In genomic region chr11:134503596-134503995, GRCh38 we compare ENCODE assay signal across 23 cellular contexts.
A peak's percentile ranks its signal among the peaks of the same experiment; 100 is the strongest.
DNase-seq lines count a peak whose midpoint lies in the region; ATAC-seq and TF ChIP-seq lines count a peak whose summit lies in the region.
"Had no signal": no experiment of that assay in that cellular context is flagged by ENCODE, and none has a peak within 500 bp of the region (broad histone marks: within the 10 kb centered on the region; RNA-seq: fewer than 3 reads in every experiment).

No MANE protein-coding gene starts in this region.

- DNase-seq in activated naive CD8-positive, alpha-beta T cell treated with anti-CD3 and anti-CD28 coated beads, Interleukin-2, amount 10 ng/mL, durations not matched to agents 7 days and 5 days, result peak; percentile 8
- no peak for DNase-seq in activated naive CD8-positive, alpha-beta T cell treated with anti-CD3 and anti-CD28 coated beads for 36 hours
- DNase-seq in endodermal cell (peak; percentile 44), mesenteric fat pad (ENCODE audit: low spot score) (peak; percentile 82), ureter (ENCODE audit: low spot score) (peak; percentile 32)
- DNase-seq in activated naive CD4-positive, alpha-beta T cell (lab: John Stamatoyannopoulos, UW), result no peak
- DNase-seq: BE2C; CD4-positive, CD25-positive, alpha-beta regulatory T cell; HFFc6; KG1; NCI-H1092; NCI-H1436; NCI-H187 treated with DMSO at 0.1 percent for 48 hours; NCI-H2107; NCI-H2227 treated with DMSO at 0.1 percent for 48 hours; NCI-H510A; NCI-H748 treated with DMSO at 0.1 percent for 48 hours; PC-9 had no signal

- no peaks in the 10 kb centered on the region for H3K4me1 Mint-ChIP-seq in activated naive CD8-positive, alpha-beta T cell treated with anti-CD3 and anti-CD28 coated beads, Interleukin-2, amount 10 ng/mL, durations not matched to agents 7 days and 5 days
- H3K4me1 Mint-ChIP-seq in activated naive CD8-positive, alpha-beta T cell treated with anti-CD3 and anti-CD28 coated beads for 36 hours, result no peaks in the 10 kb centered on the region
- peaks cover 8% of the 10 kb centered on the region for H3K4me1 Mint-ChIP-seq in endodermal cell

- no peak overlapping the region for H3K4me3 Mint-ChIP-seq in activated naive CD8-positive, alpha-beta T cell treated with anti-CD3 and anti-CD28 coated beads, Interleukin-2, amount 10 ng/mL, durations not matched to agents 7 days and 5 days
- no peak overlapping the region for H3K4me3 Mint-ChIP-seq in activated naive CD8-positive, alpha-beta T cell treated with anti-CD3 and anti-CD28 coated beads for 36 hours
- H3K4me3 Mint-ChIP-seq in endodermal cell, result no peak overlapping the region
- H3K4me3 Mint-ChIP-seq: CD4-positive, CD25-positive, alpha-beta regulatory T cell; HFFc6 had no signal

- TF ChIP-seq CTCF in endodermal cell (conservative IDR thresholded peaks at IDR 0.05), result no peak

- H3K4me3 ChIP-seq in endodermal cell (ENCODE audit: low read length), result no peak overlapping the region
- H3K4me3 ChIP-seq: A549, PC-9 had no signal

- no peaks in the 10 kb centered on the region for H3K9me3 Mint-ChIP-seq in activated naive CD8-positive, alpha-beta T cell treated with anti-CD3 and anti-CD28 coated beads, Interleukin-2, amount 10 ng/mL, durations not matched to agents 7 days and 5 days
- no peaks in the 10 kb centered on the region for H3K9me3 Mint-ChIP-seq in activated naive CD8-positive, alpha-beta T cell treated with anti-CD3 and anti-CD28 coated beads for 36 hours
- H3K9me3 Mint-ChIP-seq in endodermal cell, result no peaks in the 10 kb centered on the region
- H3K9me3 Mint-ChIP-seq: CD4-positive, CD25-positive, alpha-beta regulatory T cell; H9 had no signal

- no peak overlapping the region for H3K27ac ChIP-seq in endodermal cell (ENCODE audit: low read depth, low read length)
- H3K27ac ChIP-seq: A549, PC-9, RWPE1 had no signal

- WGBS in endodermal cell (ENCODE audit: insufficient coverage in 1 of 2, insufficient read length in 1 of 2), 2 experiments, result 92 to 95% methylated on average over 11 to 16 of the region's 16 CpGs

- H3K4me1 ChIP-seq in endodermal cell (ENCODE audit: control insufficient read depth, insufficient read depth, low read length), result no peaks in the 10 kb centered on the region
- H3K4me1 ChIP-seq: A549, BE2C had no signal

- no peaks in the 10 kb centered on the region for H3K36me3 ChIP-seq in endodermal cell (ENCODE audit: control insufficient read depth, insufficient read depth, low read length)
- H3K36me3 ChIP-seq: BE2C had no signal

- H3K9ac ChIP-seq in endodermal cell (ENCODE audit: extremely low read depth, low read length, poor library complexity, severe bottlenecking), result no peak overlapping the region

- H3K9me3 ChIP-seq in endodermal cell (ENCODE audit: control insufficient read depth, low read length), result no peaks in the 10 kb centered on the region
- H3K9me3 ChIP-seq: A549, BE2C had no signal

- H3K27me3 Mint-ChIP-seq in activated naive CD8-positive, alpha-beta T cell treated with anti-CD3 and anti-CD28 coated beads, Interleukin-2, amount 10 ng/mL, durations not matched to agents 7 days and 5 days, result peaks cover 8% of the 10 kb centered on the region
- H3K27me3 Mint-ChIP-seq in activated naive CD8-positive, alpha-beta T cell treated with anti-CD3 and anti-CD28 coated beads for 36 hours, result peaks cover 17% of the 10 kb centered on the region
- H3K27me3 Mint-ChIP-seq in endodermal cell (ENCODE audit: insufficient read depth), result peaks cover 49% of the 10 kb centered on the region
- H3K27me3 Mint-ChIP-seq: CD4-positive, CD25-positive, alpha-beta regulatory T cell had no signal

- H3K27me3 ChIP-seq in endodermal cell (ENCODE audit: control insufficient read depth, insufficient read depth, low read length, poor library complexity, severe bottlenecking), result no peaks in the 10 kb centered on the region

- ATAC-seq in activated naive CD8-positive, alpha-beta T cell treated with anti-CD3 and anti-CD28 coated beads, Interleukin-2, amount 10 ng/mL, durations not matched to agents 7 days and 5 days (ENCODE audit: low read depth), result no peak
- no peak for ATAC-seq in HG02678 (IDR thresholded peaks at IDR 0.05; ENCODE audit: unreplicated experiment)
- ATAC-seq in HG03442 (IDR thresholded peaks at IDR 0.05; ENCODE audit: unreplicated experiment), result no peak
- ATAC-seq: A549 had no signal

- no peaks in the 10 kb centered on the region for H3K36me3 Mint-ChIP-seq in activated naive CD8-positive, alpha-beta T cell treated with anti-CD3 and anti-CD28 coated beads, Interleukin-2, amount 10 ng/mL, durations not matched to agents 7 days and 5 days
- H3K36me3 Mint-ChIP-seq in activated naive CD8-positive, alpha-beta T cell treated with anti-CD3 and anti-CD28 coated beads for 36 hours, result no peaks in the 10 kb centered on the region
- H3K36me3 Mint-ChIP-seq in endodermal cell (ENCODE audit: low read depth), result no peaks in the 10 kb centered on the region
- H3K36me3 Mint-ChIP-seq: CD4-positive, CD25-positive, alpha-beta regulatory T cell had no signal

- no peak overlapping the region for H3K27ac Mint-ChIP-seq in activated naive CD8-positive, alpha-beta T cell treated with anti-CD3 and anti-CD28 coated beads, Interleukin-2, amount 10 ng/mL, durations not matched to agents 7 days and 5 days
- no peak overlapping the region for H3K27ac Mint-ChIP-seq in activated naive CD8-positive, alpha-beta T cell treated with anti-CD3 and anti-CD28 coated beads for 36 hours
- no peak overlapping the region for H3K27ac Mint-ChIP-seq in endodermal cell
- H3K27ac Mint-ChIP-seq: CD4-positive, CD25-positive, alpha-beta regulatory T cell; H9; HFFc6 had no signal

- POLR2A ChIA-PET in activated naive CD8-positive, alpha-beta T cell treated with anti-CD3 and anti-CD28 coated beads, Interleukin-2, amount 10 ng/mL, durations not matched to agents 7 days and 5 days (lab: Charles Lee), result no interaction called here

Comparison
In these comparisons a context has a peak if more than half of its experiments do, and no peak if none do; other contexts are left out.
1. DNase-seq: peak in activated naive CD8-positive, alpha-beta T cell treated with anti-CD3 and anti-CD28 coated beads, Interleukin-2, amount 10 ng/mL, durations not matched to agents 7 days and 5 days (single experiment), endodermal cell (single experiment), mesenteric fat pad (single experiment) and ureter (single experiment); none in activated naive CD8-positive, alpha-beta T cell treated with anti-CD3 and anti-CD28 coated beads for 36 hours (single experiment) and activated naive CD4-positive, alpha-beta T cell (0 of 4).